12 cellular contexts compared by ENCODE assay signal in the genomic region with DNA sequence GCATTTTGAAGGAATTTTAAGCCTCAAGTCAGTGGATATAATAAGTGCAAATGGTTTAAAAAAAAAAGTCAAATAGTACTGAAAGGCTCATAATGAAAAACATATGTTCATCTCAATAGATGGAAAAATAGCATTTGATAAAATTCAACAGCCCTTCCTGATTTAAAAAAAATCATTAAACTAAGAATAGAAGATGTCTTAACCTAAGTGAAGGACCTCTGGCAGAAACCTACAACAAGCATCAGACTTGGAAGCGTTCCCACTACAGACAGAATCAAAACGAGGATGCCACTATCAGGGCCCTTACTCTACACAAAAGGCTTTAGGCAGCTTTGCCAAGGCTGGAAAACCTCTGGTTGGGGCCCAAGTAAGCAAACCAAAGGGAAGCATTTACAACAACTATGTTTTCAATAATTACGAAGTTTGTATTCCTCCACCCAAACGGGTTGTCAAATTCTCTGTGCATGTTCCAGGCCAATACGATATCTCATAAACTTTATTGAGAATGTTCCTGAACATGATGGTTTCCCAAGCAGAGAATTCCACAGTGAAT. TPM values are rescaled to one million over a fixed set of nuclear protein-coding genes. Genes with fewer than 3 reads are reported as not detected.
DNase-seq lines count a peak whose midpoint lies in the region; ATAC-seq, FAIRE-seq and TF ChIP-seq lines count a peak whose summit lies in the region.
"Had no signal": no experiment of that assay in that cellular context is flagged by ENCODE, and none has a peak within 500 bp of the region (broad histone marks: within the 10 kb centered on the region; RNA-seq: fewer than 3 reads in every experiment).

No MANE protein-coding gene starts in this region.

- POLR2A ChIA-PET in WTC11 (lab: Charles Lee) = no interaction called here
- POLR2A ChIA-PET in CD4-positive, alpha-beta T cell (lab: Charles Lee) = no interaction called here

- no peak overlapping the region for H3K4me2 ChIP-seq in MM.1S (ENCODE audit: low read depth, low read length)

- intact Hi-C loops in sigmoid colon (cut with DNase I) = no loop called here
- intact Hi-C loops in CD4-positive, alpha-beta T cell (cut with DNase I, micrococcal nuclease) = loop anchor here in 1 of 2 experiments (10.0 kb wide), 1 partner anchor 47 kb away; the partner anchor contains the start of gene CYTH3

- peak; percentile 28 for FAIRE-seq in G401.6 (lab: Jason Lieb, UNC)

- H3K9me3 ChIP-seq in cardiac muscle cell (ENCODE audit: low read depth) = no peaks in the 10 kb centered on the region
- H3K9me3 ChIP-seq in sigmoid colon = no peaks in the 10 kb centered on the region
- H3K9me3 ChIP-seq in MM.1S (replicated peaks; ENCODE audit: insufficient read depth, low read length) = no peaks in the 10 kb centered on the region
- no peaks in the 10 kb centered on the region for H3K9me3 ChIP-seq in CD4-positive, alpha-beta T cell (ENCODE audit: control insufficient read depth, low read length)

- H2AFZ ChIP-seq in MM.1S (ENCODE audit: low read length) = no peak overlapping the region
- H2AFZ ChIP-seq: parathyroid adenoma had no signal

- ATAC-seq in WTC11 (no peak), GM18873 (IDR thresholded peaks at IDR 0.05; ENCODE audit: low FRiP score, unreplicated experiment) (no peak), GM19463 (IDR thresholded peaks at IDR 0.05; ENCODE audit: unreplicated experiment) (no peak)
- no peak for ATAC-seq in CD4-positive, alpha-beta T cell (ENCODE audit: poor library complexity)

- H3K4me1 Mint-ChIP-seq in WTC11 = peaks cover 30% of the 10 kb centered on the region
- H3K4me1 Mint-ChIP-seq in CD4-positive, alpha-beta T cell (ENCODE audit: low read depth) = peaks cover 26% of the 10 kb centered on the region

- CTCF ChIA-PET in WTC11 (lab: Charles Lee) = no interaction called here
- CTCF ChIA-PET in CD4-positive, alpha-beta T cell (lab: Charles Lee) = no interaction called here

- TF ChIP-seq CTCF in WTC11 (IDR thresholded peaks at IDR 0.05) (no peak), cardiac muscle cell (IDR thresholded peaks at IDR 0.05; ENCODE audit: low read depth, low read length) (no peak), sigmoid colon (IDR thresholded peaks at IDR 0.05) (no peak), MM.1S (IDR thresholded peaks at IDR 0.05; ENCODE audit: low read length) (no peak)
- TF ChIP-seq CTCF in CD4-positive, alpha-beta T cell (IDR thresholded peaks at IDR 0.05) = no peak

- WGBS in sigmoid colon, 2 donors = 52 to 63% methylated on average over 5 of the region's 5 CpGs

- H3K79me2 ChIP-seq in MM.1S (ENCODE audit: low read length) = peaks cover 49% of the 10 kb centered on the region

- no peak overlapping the region for H3K4me3 Mint-ChIP-seq in WTC11
- no peak overlapping the region for H3K4me3 Mint-ChIP-seq in CD4-positive, alpha-beta T cell
- H3K4me3 Mint-ChIP-seq: T-helper 2 cell treated with Interferon-gamma antibody and Interleukin-4, amounts not matched to agents 5 μg/mL and 100 μg/mL, for 36 hours had no signal

- H3K4me3 ChIP-seq in cardiac muscle cell = no peak overlapping the region
- no peak overlapping the region for H3K4me3 ChIP-seq in sigmoid colon
- no peak overlapping the region for H3K4me3 ChIP-seq in MM.1S (ENCODE audit: low read length)

- peaks cover 15% of the 10 kb centered on the region for H3K9me3 Mint-ChIP-seq in WTC11
- H3K9me3 Mint-ChIP-seq in CD4-positive, alpha-beta T cell = no peaks in the 10 kb centered on the region
- H3K9me3 Mint-ChIP-seq: T-helper 2 cell treated with Interferon-gamma antibody and Interleukin-4, amounts not matched to agents 5 μg/mL and 100 μg/mL, for 36 hours had no signal

- H3K27me3 ChIP-seq in cardiac muscle cell = no peaks in the 10 kb centered on the region
- no peaks in the 10 kb centered on the region for H3K27me3 ChIP-seq in sigmoid colon
- H3K27me3 ChIP-seq in MM.1S (replicated peaks; ENCODE audit: insufficient read depth, low read length) = no peaks in the 10 kb centered on the region
- no peaks in the 10 kb centered on the region for H3K27me3 ChIP-seq in CD4-positive, alpha-beta T cell (ENCODE audit: control insufficient read depth, insufficient read depth, low read length)

- no peaks in the 10 kb centered on the region for H4K20me1 ChIP-seq in MM.1S (ENCODE audit: insufficient read depth, low read length)

- TF ChIP-seq EP300 in sigmoid colon (IDR thresholded peaks at IDR 0.05) = no peak

- DNase-seq in WTC11 (ENCODE audit: low spot score) (no peak), cardiac muscle cell (ENCODE audit: low read depth in 1 of 2, low spot score in 1 of 2) (peak in 1 of 2 donors; percentile 83), sigmoid colon (no peak), MM.1S (no peak)
- no peak for DNase-seq in CD4-positive, alpha-beta T cell
- DNase-seq: central memory CD4-positive, alpha-beta T cell; KG1 had no signal

- TF ChIP-seq POLR2A in sigmoid colon (IDR thresholded peaks at IDR 0.05) = no peak

- H3K27ac Mint-ChIP-seq in WTC11 = 0 out of 2 replicates have a peak overlapping the region, but pooled peaks have one; percentile 31
- no peak overlapping the region for H3K27ac Mint-ChIP-seq in CD4-positive, alpha-beta T cell
- H3K27ac Mint-ChIP-seq: T-helper 2 cell treated with Interferon-gamma antibody and Interleukin-4, amounts not matched to agents 5 μg/mL and 100 μg/mL, for 36 hours had no signal

- peak overlapping the region; percentile 78 for H3K27ac ChIP-seq in cardiac muscle cell
- H3K27ac ChIP-seq in sigmoid colon = peak overlapping the region; percentile 64 to 76 (median 70)
- H3K27ac ChIP-seq in MM.1S (ENCODE audit: low read length) = no peak overlapping the region
- H3K27ac ChIP-seq in CD4-positive, alpha-beta T cell (ENCODE audit: low read depth, low read length) = no peak overlapping the region
- H3K27ac ChIP-seq: parathyroid adenoma had no signal

- H3K4me1 ChIP-seq in cardiac muscle cell (ENCODE audit: low read depth) (peaks cover 24% of the 10 kb centered on the region), sigmoid colon (peaks cover 0 to 44% (median 36%) of the 10 kb centered on the region in 4 donors), MM.1S (ENCODE audit: low read length) (no peaks in the 10 kb centered on the region; the same call in 1 of the 2 replicates)
- H3K4me1 ChIP-seq: parathyroid adenoma had no signal

- peaks cover 7% of the 10 kb centered on the region; the same call in 1 of the 2 replicates for H3K36me3 Mint-ChIP-seq in WTC11
- H3K36me3 Mint-ChIP-seq in CD4-positive, alpha-beta T cell (ENCODE audit: low read depth) = no peaks in the 10 kb centered on the region

- H3K36me3 ChIP-seq in cardiac muscle cell = no peaks in the 10 kb centered on the region
- no peaks in the 10 kb centered on the region for H3K36me3 ChIP-seq in sigmoid colon
- H3K36me3 ChIP-seq in MM.1S (replicated peaks; ENCODE audit: insufficient read depth, low read length) = no peaks in the 10 kb centered on the region

- no peaks in the 10 kb centered on the region for H3K9me2 ChIP-seq in MM.1S (replicated peaks; ENCODE audit: insufficient read depth, low read length)

- no peak overlapping the region for H3K9ac ChIP-seq in MM.1S (ENCODE audit: low read length)
- H3K9ac ChIP-seq: parathyroid adenoma had no signal

- no peaks in the 10 kb centered on the region for H3F3A ChIP-seq in MM.1S (ENCODE audit: insufficient read depth, low read length)

- no peaks in the 10 kb centered on the region for H3K27me3 Mint-ChIP-seq in WTC11 (ENCODE audit: low read depth)
- H3K27me3 Mint-ChIP-seq in CD4-positive, alpha-beta T cell = no peaks in the 10 kb centered on the region

TF ChIP-seq in WTC11, 78 proteins besides CTCF, POLR2A, EP300 and RAD21:
- TF ChIP-seq STAT6 (CRISPR knock-in tag; conservative IDR thresholded peaks at IDR 0.05; ENCODE audit: low read depth) (no peak), RELA (CRISPR knock-in tag; IDR thresholded peaks at IDR 0.05; ENCODE audit: borderline replicate concordance) (no peak), FOXP1 (CRISPR knock-in tag; IDR thresholded peaks at IDR 0.05; ENCODE audit: borderline replicate concordance) (no peak), E2F4 (CRISPR knock-in tag; IDR thresholded peaks at IDR 0.05; ENCODE audit: borderline replicate concordance, low read depth) (no peak)

RNA-seq across cellular contexts. Expression of gene CYTH3, which starts 45.1 kb away (rescaled TPM):
- total RNA-seq in WTC11 (2021) (11.8 to 13.2 TPM (median 12.5 TPM) in 3 replicates), cardiac muscle cell (30.9 and 32.4 TPM in 2 replicates), sigmoid colon (10 to 100 TPM; 27.1 to 34.8 (median 29.3) TPM)
- polyA plus RNA-seq in cardiac muscle cell (20.2 and 25.2 TPM in 2 replicates), sigmoid colon (10 to 100 TPM in 1 of 3 donors, 1 to 10 TPM in 2; 6.5 to 10.1 (median 9.0) TPM)
- total RNA-seq in CD4-positive, alpha-beta T cell = 1 to 10 TPM; 7.6 to 9.1 TPM

Comparison
In these comparisons a context has a peak if more than half of its experiments do, and no peak if none do; other contexts are left out.
1. H3K27ac ChIP-seq: peak in cardiac muscle cell (single experiment) and sigmoid colon (4 of 4); none in MM.1S (single experiment) and CD4-positive, alpha-beta T cell (single experiment).